ENCODE assay signal across 24 cellular contexts in genomic region chr19:55242517-55242916, GRCh38. TPM values are rescaled to one million over a fixed set of nuclear protein-coding genes. Genes with fewer than 3 reads are reported as not detected.
"Had no signal": no experiment of that assay in that cellular context is flagged by ENCODE, and none has a peak within 500 bp of the region (broad histone marks: within the 10 kb centered on the region; RNA-seq: fewer than 3 reads in every experiment).

No MANE protein-coding gene starts in this region.

- H3K27me3 Mint-ChIP-seq: T-cell had no signal

- H3K27ac Mint-ChIP-seq: nephron progenitor cell; T-cell; T-helper 2 cell treated with Interferon-gamma antibody and Interleukin-4, amounts not matched to agents 5 μg/mL and 100 μg/mL, for 36 hours had no signal

- H3K4me3 ChIP-seq: ascending aorta, dorsolateral prefrontal cortex, esophagus squamous epithelium, gastroesophageal sphincter, sigmoid colon, smooth muscle cell, upper lobe of left lung had no signal

- H3K4me3 Mint-ChIP-seq: activated T-cell treated with anti-CD3 and anti-CD28 coated beads, Interleukin-2, amount 50 U/mL, for 4 hours; nephron progenitor cell; T-cell; T-helper 2 cell treated with Interferon-gamma antibody and Interleukin-4, amounts not matched to agents 5 μg/mL and 100 μg/mL, for 36 hours had no signal

- H3K4me1 Mint-ChIP-seq: nephron progenitor cell had no signal

- ATAC-seq: activated CD4-positive, CD25-positive, alpha-beta regulatory T cell treated with anti-CD3 and anti-CD28 coated beads, Interleukin-2, amount 50 U/mL, for 24 hours; activated T-cell treated with anti-CD3 and anti-CD28 coated beads, Interleukin-2, amount 50 U/mL, for 4 hours; gastroesophageal sphincter; T-cell had no signal

- DNase-seq: activated effector memory CD4-positive, alpha-beta T cell treated with Interleukin-2 at 50 U/mL for 16 hours; activated naive CD4-positive, alpha-beta T cell treated with anti-CD3 and anti-CD28 coated beads, Interleukin-2, amount 50 U/mL, for 16 hours; activated T-cell treated with anti-CD3 and anti-CD28 coated beads, Interleukin-2, amount 50 U/mL, for 4 hours; brain microvascular endothelial cell; central memory CD4-positive, alpha-beta T cell; dorsolateral prefrontal cortex; esophagus squamous epithelium; head of caudate nucleus; mesenchymal stem cell; nephron progenitor cell; SHP77 treated with DMSO at 0.1 percent for 48 hours; sigmoid colon; stimulated activated CD4-positive, alpha-beta T cell treated with anti-CD3 and anti-CD28 coated beads, Interleukin-2, amount 100 ng/mL, for 48 hours; stimulated activated CD8-positive, alpha-beta memory T cell treated with anti-CD3 and anti-CD28 coated beads, Interleukin-4, amount 100 ng/mL, for 48 hours; stimulated activated naive CD4-positive, alpha-beta T cell; T-cell had no signal

- H3K9me3 Mint-ChIP-seq: activated T-cell treated with anti-CD3 and anti-CD28 coated beads, Interleukin-2, amount 50 U/mL, for 4 hours; nephron progenitor cell; T-cell; T-helper 2 cell treated with Interferon-gamma antibody and Interleukin-4, amounts not matched to agents 5 μg/mL and 100 μg/mL, for 36 hours had no signal

- H3K27me3 ChIP-seq: ascending aorta, brain microvascular endothelial cell, dorsolateral prefrontal cortex, esophagus squamous epithelium, gastroesophageal sphincter, sigmoid colon, upper lobe of left lung had no signal

- H3K9me3 ChIP-seq: ascending aorta, esophagus squamous epithelium, gastroesophageal sphincter, sigmoid colon, upper lobe of left lung had no signal

- H3K27ac ChIP-seq: ascending aorta, brain microvascular endothelial cell, esophagus squamous epithelium, gastroesophageal sphincter, sigmoid colon, upper lobe of left lung, VCaP had no signal

- H3K4me1 ChIP-seq: ascending aorta had no signal

RNA-seq across cellular contexts. Expression of gene TMEM86B, which starts 14.0 kb away (rescaled TPM):
- total RNA-seq: ascending aorta had no signal

RNA-seq across cellular contexts. Expression of gene PTPRH, which starts 33.2 kb away (rescaled TPM):
- total RNA-seq: mononuclear cell had no signal
- polyA plus RNA-seq: smooth muscle cell had no signal
